In genomic region chrX:48894891-48895290, GRCh38 we compare ENCODE assay signal across 23 cellular contexts. TPM values are rescaled to one million over a fixed set of nuclear protein-coding genes. Genes with fewer than 3 reads are reported as not detected.
DNase-seq lines count a peak whose midpoint lies in the region; ATAC-seq, FAIRE-seq and TF ChIP-seq lines count a peak whose summit lies in the region.
"Had no signal": no experiment of that assay in that cellular context is flagged by ENCODE, and none has a peak within 500 bp of the region (broad histone marks: within the 10 kb centered on the region; RNA-seq: fewer than 3 reads in every experiment).

No MANE protein-coding gene starts in this region.

- H4K20me1 ChIP-seq in astrocyte (ENCODE audit: insufficient read depth, low read length): peaks cover 4% of the 10 kb centered on the region

- no peaks in the 10 kb centered on the region for H3K27me3 ChIP-seq in CD4-positive, CD25-positive, alpha-beta regulatory T cell (ENCODE audit: control insufficient read depth, insufficient read depth, low read length)
- H3K27me3 ChIP-seq in astrocyte (ENCODE audit: insufficient read depth, low read length) (no peaks in the 10 kb centered on the region), brain microvascular endothelial cell (replicated peaks) (no peaks in the 10 kb centered on the region)
- H3K27me3 ChIP-seq: ascending aorta, BE2C, upper lobe of right lung had no signal

- H3K4me1 ChIP-seq in CD4-positive, CD25-positive, alpha-beta regulatory T cell (ENCODE audit: control insufficient read depth, insufficient read depth, low read length, poor library complexity, severe bottlenecking): peaks cover 25% of the 10 kb centered on the region
- peaks cover 7% of the 10 kb centered on the region for H3K4me1 ChIP-seq in astrocyte (ENCODE audit: insufficient read depth, low read length)
- H3K4me1 ChIP-seq: BE2C had no signal

- ATAC-seq in CD4-positive, CD25-positive, alpha-beta regulatory T cell (ENCODE audit: low read depth in 2 of 2): no peak
- no peak for ATAC-seq in natural killer cell treated with Interleukin-12 subunit alpha and Interleukin-12 subunit beta and Interleukin-15 and Interleukin-18, amount 100 ng/mL, for 72 hours
- no peak for ATAC-seq in HG03457 (IDR thresholded peaks at IDR 0.05; ENCODE audit: unreplicated experiment)
- ATAC-seq: mucosa of descending colon, Panc1, upper lobe of right lung had no signal

- in situ Hi-C loops in brain microvascular endothelial cell (cut with HindIII; ENCODE audit: low pct_ligation_motif_present, low sequenced_read_pairs): no loop called here

- H3K4me1 Mint-ChIP-seq in activated CD4-positive, alpha-beta T cell treated with anti-CD3 and anti-CD28 coated beads, Interleukin-2, amount 10 ng/mL, durations not matched to agents 24 days and 14 days: peaks cover 26% of the 10 kb centered on the region
- peaks cover 5 to 56% (median 9%) of the 10 kb centered on the region in 4 donors for H3K4me1 Mint-ChIP-seq in CD4-positive, CD25-positive, alpha-beta regulatory T cell
- H3K4me1 Mint-ChIP-seq in astrocyte (ENCODE audit: low read depth, unreplicated experiment): peaks cover 11% of the 10 kb centered on the region
- H3K4me1 Mint-ChIP-seq in natural killer cell treated with Interleukin-12 subunit alpha and Interleukin-12 subunit beta and Interleukin-15 and Interleukin-18, amount 100 ng/mL, for 72 hours (ENCODE audit: low read depth in 2 of 2): peaks cover 21 to 35% of the 10 kb centered on the region in 2 donors

- H3K4me2 ChIP-seq in astrocyte (ENCODE audit: low read length): no peak overlapping the region

- no peak overlapping the region for H3K9ac ChIP-seq in astrocyte (ENCODE audit: low read length)

- no peak for TF ChIP-seq CTCF in astrocyte (IDR thresholded peaks at IDR 0.05; ENCODE audit: insufficient read depth, low read depth, low read length)
- no peak for TF ChIP-seq CTCF in brain microvascular endothelial cell (IDR thresholded peaks at IDR 0.05; ENCODE audit: low read depth, low read length, missing control alignments)

- H3K27me3 Mint-ChIP-seq in activated CD4-positive, alpha-beta T cell treated with anti-CD3 and anti-CD28 coated beads, Interleukin-2, amount 10 ng/mL, durations not matched to agents 24 days and 14 days: no peaks in the 10 kb centered on the region
- H3K27me3 Mint-ChIP-seq in CD4-positive, CD25-positive, alpha-beta regulatory T cell: no peaks in the 10 kb centered on the region
- no peaks in the 10 kb centered on the region for H3K27me3 Mint-ChIP-seq in astrocyte (ENCODE audit: low read depth, unreplicated experiment)
- H3K27me3 Mint-ChIP-seq in natural killer cell treated with Interleukin-12 subunit alpha and Interleukin-12 subunit beta and Interleukin-15 and Interleukin-18, amount 100 ng/mL, for 72 hours: peaks cover 0 to 4% of the 10 kb centered on the region in 2 donors

- no peaks in the 10 kb centered on the region for H3K9me3 ChIP-seq in CD4-positive, CD25-positive, alpha-beta regulatory T cell (ENCODE audit: control insufficient read depth in 2 of 2, low read length in 2 of 2)
- H3K9me3 ChIP-seq in astrocyte (ENCODE audit: insufficient read depth, low read depth, low read length): no peaks in the 10 kb centered on the region
- H3K9me3 ChIP-seq: ascending aorta, BE2C, mucosa of descending colon, upper lobe of right lung had no signal

- H3K27ac Mint-ChIP-seq in activated CD4-positive, alpha-beta T cell treated with anti-CD3 and anti-CD28 coated beads, Interleukin-2, amount 10 ng/mL, durations not matched to agents 24 days and 14 days: no peak overlapping the region
- peak overlapping the region in 1 of 3 donors; percentile 31 for H3K27ac Mint-ChIP-seq in CD4-positive, CD25-positive, alpha-beta regulatory T cell
- H3K27ac Mint-ChIP-seq in astrocyte (ENCODE audit: unreplicated experiment): no peak overlapping the region
- H3K27ac Mint-ChIP-seq in natural killer cell treated with Interleukin-12 subunit alpha and Interleukin-12 subunit beta and Interleukin-15 and Interleukin-18, amount 100 ng/mL, for 72 hours: no peak overlapping the region

- peaks cover 6% of the 10 kb centered on the region for H3K36me3 ChIP-seq in CD4-positive, CD25-positive, alpha-beta regulatory T cell (ENCODE audit: control insufficient read depth, insufficient read depth, low read length)
- no peaks in the 10 kb centered on the region for H3K36me3 ChIP-seq in astrocyte (ENCODE audit: insufficient read depth, low read length)
- H3K36me3 ChIP-seq in brain microvascular endothelial cell (replicated peaks): no peaks in the 10 kb centered on the region
- H3K36me3 ChIP-seq: BE2C, upper lobe of right lung had no signal

- no peaks in the 10 kb centered on the region for H3K9me3 Mint-ChIP-seq in activated CD4-positive, alpha-beta T cell treated with anti-CD3 and anti-CD28 coated beads, Interleukin-2, amount 10 ng/mL, durations not matched to agents 24 days and 14 days
- peaks cover 0 to 2% (median 0%) of the 10 kb centered on the region in 7 donors for H3K9me3 Mint-ChIP-seq in CD4-positive, CD25-positive, alpha-beta regulatory T cell
- no peaks in the 10 kb centered on the region for H3K9me3 Mint-ChIP-seq in astrocyte (ENCODE audit: unreplicated experiment)
- no peaks in the 10 kb centered on the region for H3K9me3 Mint-ChIP-seq in natural killer cell treated with Interleukin-12 subunit alpha and Interleukin-12 subunit beta and Interleukin-15 and Interleukin-18, amount 100 ng/mL, for 72 hours

- no peak overlapping the region for H2AFZ ChIP-seq in astrocyte (ENCODE audit: low read depth, low read length)

- H3K4me3 ChIP-seq in CD4-positive, CD25-positive, alpha-beta regulatory T cell (ENCODE audit: low read depth, low read length): no peak overlapping the region
- H3K4me3 ChIP-seq in astrocyte (ENCODE audit: insufficient read depth, low read depth, low read length): no peak overlapping the region
- H3K4me3 ChIP-seq in brain microvascular endothelial cell (ENCODE audit: low read depth, low read length): no peak overlapping the region
- H3K4me3 ChIP-seq: ascending aorta, mucosa of descending colon, upper lobe of right lung had no signal

- DNase-seq in activated CD4-positive, alpha-beta T cell treated with anti-CD3 and anti-CD28 coated beads, Interleukin-2, amount 10 ng/mL, durations not matched to agents 24 days and 14 days: no peak
- no peak for DNase-seq in activated CD4-positive, alpha-beta T cell treated with anti-CD3 and anti-CD28 coated beads for 1 hour
- no peak for DNase-seq in CD4-positive, CD25-positive, alpha-beta regulatory T cell
- no peak for DNase-seq in astrocyte (ENCODE audit: low read depth)
- DNase-seq in natural killer cell treated with Interleukin-12 subunit alpha and Interleukin-12 subunit beta and Interleukin-15 and Interleukin-18, amount 100 ng/mL, for 72 hours (ENCODE audit: low spot score): no peak
- no peak for DNase-seq in NCI-H1105 treated with DMSO at 0.1 percent for 48 hours (lab: John Stamatoyannopoulos, UW)
- DNase-seq in brain microvascular endothelial cell: no peak
- DNase-seq: activated naive CD4-positive, alpha-beta T cell treated with Interleukin-2 at 50 U/mL for 16 hours; BE2C; Calu3; cerebellar nuclear complex; H9; islet precursor cell; mucosa of descending colon; NCI-H1930; NCI-H526 treated with DMSO at 0.1 percent for 48 hours; SHP77 treated with DMSO at 0.1 percent for 48 hours; upper lobe of right lung had no signal

- peak overlapping the region; percentile 57 for H3K4me3 Mint-ChIP-seq in activated CD4-positive, alpha-beta T cell treated with anti-CD3 and anti-CD28 coated beads, Interleukin-2, amount 10 ng/mL, durations not matched to agents 24 days and 14 days
- peak overlapping the region in 3 of 4 donors; percentile 5 to 60 (median 6) for H3K4me3 Mint-ChIP-seq in CD4-positive, CD25-positive, alpha-beta regulatory T cell
- H3K4me3 Mint-ChIP-seq in astrocyte (ENCODE audit: unreplicated experiment): peak overlapping the region; percentile 28
- peak overlapping the region; percentile 62 for H3K4me3 Mint-ChIP-seq in natural killer cell treated with Interleukin-12 subunit alpha and Interleukin-12 subunit beta and Interleukin-15 and Interleukin-18, amount 100 ng/mL, for 72 hours

- peaks cover 19% of the 10 kb centered on the region for H3K36me3 Mint-ChIP-seq in activated CD4-positive, alpha-beta T cell treated with anti-CD3 and anti-CD28 coated beads, Interleukin-2, amount 10 ng/mL, durations not matched to agents 24 days and 14 days (ENCODE audit: low read depth)
- H3K36me3 Mint-ChIP-seq in CD4-positive, CD25-positive, alpha-beta regulatory T cell: no peaks in the 10 kb centered on the region
- peaks cover 3% of the 10 kb centered on the region for H3K36me3 Mint-ChIP-seq in astrocyte (ENCODE audit: low read depth, unreplicated experiment)
- no peaks in the 10 kb centered on the region for H3K36me3 Mint-ChIP-seq in natural killer cell treated with Interleukin-12 subunit alpha and Interleukin-12 subunit beta and Interleukin-15 and Interleukin-18, amount 100 ng/mL, for 72 hours

- H3K79me2 ChIP-seq in astrocyte (ENCODE audit: insufficient read depth, low read length): peaks cover 33% of the 10 kb centered on the region

- intact Hi-C loops in activated CD4-positive, alpha-beta T cell treated with anti-CD3 and anti-CD28 coated beads, Interleukin-2, amount 10 ng/mL, durations not matched to agents 24 days and 14 days (cut with micrococcal nuclease): loop anchor here (5.0 to 10.0 kb wide), 4 partner anchors 62 to 250 kb away; partner anchors contain the start of genes OTUD5 and TFE3

- FAIRE-seq in astrocyte (lab: Jason Lieb, UNC): no peak
- FAIRE-seq: GM12891 had no signal

- H3K27ac ChIP-seq in CD4-positive, CD25-positive, alpha-beta regulatory T cell (ENCODE audit: insufficient read depth, low read length, poor library complexity, severe bottlenecking): no peak overlapping the region
- no peak overlapping the region for H3K27ac ChIP-seq in astrocyte (ENCODE audit: low read depth, low read length)
- H3K27ac ChIP-seq in brain microvascular endothelial cell: no peak overlapping the region
- H3K27ac ChIP-seq: ascending aorta, upper lobe of right lung had no signal

RNA-seq across cellular contexts. Expression of gene TIMM17B, which starts 2.7 kb away (rescaled TPM):
- 72.0 and 75.1 TPM in 2 replicates for total RNA-seq in activated CD4-positive, alpha-beta T cell treated with anti-CD3 and anti-CD28 coated beads, Interleukin-2, amount 10 ng/mL, durations not matched to agents 24 days and 14 days
- total RNA-seq in CD4-positive, CD25-positive, alpha-beta regulatory T cell: 31.4 TPM
- polyA plus RNA-seq in CD4-positive, CD25-positive, alpha-beta regulatory T cell: 10 to 100 TPM; 47.6 to 65.1 (median 55.2) TPM
- total RNA-seq in astrocyte: 57.7 and 58.2 TPM in 2 replicates
- total RNA-seq in natural killer cell treated with Interleukin-12 subunit alpha and Interleukin-12 subunit beta and Interleukin-15 and Interleukin-18, amount 100 ng/mL, for 72 hours: 10 to 100 TPM; 64.0 to 64.6 TPM

RNA-seq across cellular contexts. Expression of gene PQBP1, which starts 2.8 kb away (rescaled TPM):
- total RNA-seq in activated CD4-positive, alpha-beta T cell treated with anti-CD3 and anti-CD28 coated beads, Interleukin-2, amount 10 ng/mL, durations not matched to agents 24 days and 14 days: 104 and 114 TPM in 2 replicates
- total RNA-seq in CD4-positive, CD25-positive, alpha-beta regulatory T cell: 70.0 TPM
- polyA plus RNA-seq in CD4-positive, CD25-positive, alpha-beta regulatory T cell: 10 to 100 TPM; 83.7 to 98.9 (median 95.8) TPM
- total RNA-seq in astrocyte: 88.2 and 101 TPM in 2 replicates
- total RNA-seq in natural killer cell treated with Interleukin-12 subunit alpha and Interleukin-12 subunit beta and Interleukin-15 and Interleukin-18, amount 100 ng/mL, for 72 hours: 10 to 100 TPM; 75.3 to 80.8 TPM

RNA-seq across cellular contexts. Expression of gene SLC35A2, which starts 16.6 kb away (rescaled TPM):
- 19.5 and 22.8 TPM in 2 replicates for total RNA-seq in activated CD4-positive, alpha-beta T cell treated with anti-CD3 and anti-CD28 coated beads, Interleukin-2, amount 10 ng/mL, durations not matched to agents 24 days and 14 days
- 50.0 TPM for total RNA-seq in CD4-positive, CD25-positive, alpha-beta regulatory T cell
- polyA plus RNA-seq in CD4-positive, CD25-positive, alpha-beta regulatory T cell: 10 to 100 TPM in 2 of 4 donors, 1 to 10 TPM in 2; 7.4 to 13.8 (median 9.0) TPM
- total RNA-seq in astrocyte: 54.3 and 60.8 TPM in 2 replicates
- 10 to 100 TPM; 25.5 to 26.9 TPM for total RNA-seq in natural killer cell treated with Interleukin-12 subunit alpha and Interleukin-12 subunit beta and Interleukin-15 and Interleukin-18, amount 100 ng/mL, for 72 hours

RNA-seq across cellular contexts. Expression of gene PIM2, which starts 23.9 kb away (rescaled TPM):
- 391 and 394 TPM in 2 replicates for total RNA-seq in activated CD4-positive, alpha-beta T cell treated with anti-CD3 and anti-CD28 coated beads, Interleukin-2, amount 10 ng/mL, durations not matched to agents 24 days and 14 days
- 391 TPM for total RNA-seq in CD4-positive, CD25-positive, alpha-beta regulatory T cell
- 100 to 1,000 TPM; 475 to 549 (median 501) TPM for polyA plus RNA-seq in CD4-positive, CD25-positive, alpha-beta regulatory T cell
- total RNA-seq in astrocyte: 12.5 and 13.4 TPM in 2 replicates
- 100 to 1,000 TPM; 291 to 478 TPM for total RNA-seq in natural killer cell treated with Interleukin-12 subunit alpha and Interleukin-12 subunit beta and Interleukin-15 and Interleukin-18, amount 100 ng/mL, for 72 hours

RNA-seq across cellular contexts. Expression of gene PCSK1N, which starts 59.5 kb away (rescaled TPM):
- 0.33 TPM in 1 of 2 replicates, not detected in the other for total RNA-seq in activated CD4-positive, alpha-beta T cell treated with anti-CD3 and anti-CD28 coated beads, Interleukin-2, amount 10 ng/mL, durations not matched to agents 24 days and 14 days
- 2.6 TPM for total RNA-seq in CD4-positive, CD25-positive, alpha-beta regulatory T cell
- 1 to 10 TPM; 1.4 to 9.2 (median 4.4) TPM for polyA plus RNA-seq in CD4-positive, CD25-positive, alpha-beta regulatory T cell
- total RNA-seq in astrocyte: 62.0 and 65.0 TPM in 2 replicates
- under 1 TPM; 0.42 to 0.55 TPM for total RNA-seq in natural killer cell treated with Interleukin-12 subunit alpha and Interleukin-12 subunit beta and Interleukin-15 and Interleukin-18, amount 100 ng/mL, for 72 hours
- total RNA-seq: ascending aorta, pulmonary artery endothelial cell had no signal

Comparison
In these comparisons a context has a peak if more than half of its experiments do, and no peak if none do; other contexts are left out.
1. H3K4me3 Mint-ChIP-seq: peak in every context shown above with its lines; median percentile 62 in natural killer cell treated with Interleukin-12 subunit alpha and Interleukin-12 subunit beta and Interleukin-15 and Interleukin-18, amount 100 ng/mL, for 72 hours; 57 in activated CD4-positive, alpha-beta T cell treated with anti-CD3 and anti-CD28 coated beads, Interleukin-2, amount 10 ng/mL, durations not matched to agents 24 days and 14 days; 28 in astrocyte; 6 in CD4-positive, CD25-positive, alpha-beta regulatory T cell.